ENCODE assay signal across 1 cellular context in the genomic region with DNA sequence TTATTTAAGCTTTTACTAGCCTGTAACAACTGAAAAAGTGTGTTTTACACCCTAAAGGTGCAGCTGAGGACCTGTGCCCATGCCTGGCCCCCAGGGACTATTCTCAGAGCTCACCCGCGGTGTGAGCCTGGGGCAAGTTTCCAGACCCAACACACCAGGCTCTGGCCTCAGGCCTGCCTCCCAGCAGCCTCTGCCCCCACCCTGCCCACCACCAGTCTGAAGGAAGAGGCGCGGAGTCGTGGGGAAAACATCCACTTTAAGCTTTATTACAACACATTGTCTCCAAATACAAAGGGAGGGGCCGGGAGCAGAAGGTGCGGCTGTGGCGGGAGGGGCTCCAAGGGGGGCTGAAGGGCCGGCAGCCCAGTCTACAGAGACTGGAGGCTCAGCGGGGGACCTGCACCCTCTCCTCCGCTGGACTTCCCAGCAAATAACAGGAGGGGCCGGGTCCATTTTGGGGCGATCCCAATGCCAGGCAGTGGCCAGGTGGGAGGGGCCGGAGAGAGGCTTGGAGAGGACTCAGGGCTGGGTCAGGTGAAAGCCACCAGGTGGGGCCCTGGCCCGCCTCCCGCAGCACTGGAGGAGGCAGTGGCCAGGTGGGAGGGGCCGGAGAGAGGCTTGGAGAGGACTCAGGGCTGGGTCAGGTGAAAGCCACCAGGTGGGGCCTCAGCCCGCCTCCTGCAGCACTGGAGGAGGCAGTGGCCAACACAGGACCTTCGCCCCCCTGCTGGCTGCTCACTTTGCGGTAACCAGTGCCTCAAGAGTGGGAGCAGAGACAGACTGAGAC.
TF ChIP-seq lines count a peak whose summit lies in the region.

No MANE protein-coding gene starts in this region.

TF ChIP-seq in endothelial cell of umbilical vein, 7 proteins besides CTCF, POLR2A, EP300 and RAD21 (continued from another document):
- TF ChIP-seq, protein P1, sequence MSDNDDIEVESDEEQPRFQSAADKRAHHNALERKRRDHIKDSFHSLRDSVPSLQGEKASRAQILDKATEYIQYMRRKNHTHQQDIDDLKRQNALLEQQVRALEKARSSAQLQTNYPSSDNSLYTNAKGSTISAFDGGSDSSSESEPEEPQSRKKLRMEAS (IDR thresholded peaks at IDR 0.05; ENCODE audit: insufficient read depth, insufficient read length), result no peak
- TF ChIP-seq GATA2 (IDR thresholded peaks at IDR 0.05; ENCODE audit: insufficient read depth, insufficient read length, low read depth, low read length) (no peak), FOS (IDR thresholded peaks at IDR 0.05; ENCODE audit: borderline replicate concordance, insufficient read depth, low read length) (no peak)
